Comparison of ENCODE assay signal across 26 cellular contexts in the genomic region with DNA sequence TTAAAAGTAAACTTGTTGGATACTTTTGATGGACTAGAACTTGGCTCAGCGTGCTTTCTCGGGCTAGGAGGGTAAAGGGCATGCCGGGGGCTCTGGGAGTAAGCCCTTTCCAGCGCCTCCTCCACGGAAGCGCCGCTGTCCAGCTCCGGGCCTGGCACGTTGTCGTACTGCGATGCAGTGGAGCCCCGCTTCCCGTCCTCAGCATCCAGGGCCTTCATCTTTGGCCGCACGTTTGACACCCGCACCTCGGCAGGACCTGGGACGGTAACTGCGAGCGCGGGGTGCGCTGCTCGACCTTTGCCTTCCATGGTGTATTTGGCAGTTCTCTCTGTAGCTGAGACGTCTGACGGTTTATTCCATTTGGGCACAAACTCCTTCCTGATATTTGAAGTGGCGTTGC.
A peak's percentile ranks its signal among the peaks of the same experiment; 100 is the strongest.
DNase-seq lines count a peak whose midpoint lies in the region; ATAC-seq, FAIRE-seq and TF ChIP-seq lines count a peak whose summit lies in the region.
"Had no signal": no experiment of that assay in that cellular context is flagged by ENCODE, and none has a peak within 500 bp of the region (broad histone marks: within the 10 kb centered on the region; RNA-seq: fewer than 3 reads in every experiment).

No MANE protein-coding gene starts in this region.

- no peak overlapping the region for H2BK120ac ChIP-seq in H1 (replicated peaks; ENCODE audit: low read depth, low read length)

- H4K8ac ChIP-seq in H1 (ENCODE audit: extremely low read depth, insufficient read depth, low read length): peak overlapping the region; percentile 35; the same call in 1 of the 2 replicates

- H3K27ac Mint-ChIP-seq in Caco-2 (ENCODE audit: unreplicated experiment): no peak overlapping the region
- H3K27ac Mint-ChIP-seq: CD4-positive, alpha-beta T cell; CD8-positive, alpha-beta memory T cell; HFFc6 had no signal

- H4K5ac ChIP-seq in H1 (ENCODE audit: insufficient read length, low read depth, low read length): no peak overlapping the region

- H3K9me3 ChIP-seq in left ventricle myocardium inferior (replicated peaks): no peaks in the 10 kb centered on the region
- H3K9me3 ChIP-seq in Caco-2: no peaks in the 10 kb centered on the region
- H3K9me3 ChIP-seq in H1 (ENCODE audit: insufficient read depth in 2 of 2, low read depth in 1 of 2, low read length in 1 of 2): no peaks in the 10 kb centered on the region
- H3K9me3 ChIP-seq in HepG2 (ENCODE audit: low read length): no peaks in the 10 kb centered on the region
- H3K9me3 ChIP-seq: A549; BE2C; BLaER1 treated with 17β-estradiol and CSF1 and Interleukin-3, amounts not matched to agents 10 nM and 100 nM; HAP-1 had no signal

- H3K4ac ChIP-seq in H1 (replicated peaks; ENCODE audit: insufficient read length, low read depth, low read length): no peak overlapping the region

- H3K9me3 Mint-ChIP-seq in Caco-2 (ENCODE audit: unreplicated experiment): no peaks in the 10 kb centered on the region
- H3K9me3 Mint-ChIP-seq: CD14-positive monocyte; CD4-positive, alpha-beta T cell; CD8-positive, alpha-beta memory T cell; GM23338; HFFc6 had no signal

- peak; percentile 15 for ATAC-seq in Right ventricle myocardium superior (ENCODE audit: poor library complexity)
- ATAC-seq in HepG2: no peak
- ATAC-seq in HG03025 (IDR thresholded peaks at IDR 0.05; ENCODE audit: low FRiP score, unreplicated experiment): no peak
- ATAC-seq: A549, GM23338 had no signal

- CTCF ChIA-PET in Caco-2 (lab: Charles Lee) (no interaction called here), H1 (lab: Charles Lee; ENCODE audit: partially characterized antibody) (interaction anchor here (0.6 to 1.2 kb wide), 6 partner anchors 8 to 286 kb away, joined by 3 to 5 read pairs (median 3); no protein-coding TSS in a partner anchor), HepG2 (lab: Yijun Ruan, JAX; ENCODE audit: low intra/inter-chr PET ratio, low total read pairs) (no interaction called here)

- TF ChIP-seq POLR2A in H1 (IDR thresholded peaks at IDR 0.05; ENCODE audit: control extremely low read depth in 1 of 2, low read depth in 2 of 2, low read length in 2 of 2) (no peak), HepG2 (IDR thresholded peaks at IDR 0.05; ENCODE audit: insufficient read depth in 1 of 2, low read depth in 2 of 2, low read length in 2 of 2) (no peak)

- H3K79me2 ChIP-seq in H1 (ENCODE audit: control insufficient read depth in 1 of 2, insufficient read depth in 2 of 2, low read length in 2 of 2): peaks cover 0 to 8% of the 10 kb centered on the region in 2 experiments; a peak in 2 of 4 replicates
- H3K79me2 ChIP-seq in HepG2 (ENCODE audit: insufficient read depth, low read length): no peaks in the 10 kb centered on the region

- no peak for TF ChIP-seq EP300 in H1 (IDR thresholded peaks at IDR 0.05; ENCODE audit: borderline replicate concordance in 1 of 2, low read depth in 2 of 2, low read length in 2 of 2)
- TF ChIP-seq EP300 in HepG2 (IDR thresholded peaks at IDR 0.05; ENCODE audit: low read depth in 2 of 2, low read length in 2 of 2): no peak
- no peak for TF ChIP-seq EP300 in HepG2 (CRISPR knock-in tag; IDR thresholded peaks at IDR 0.05; ENCODE audit: borderline replicate concordance)

- no peak overlapping the region for H3K56ac ChIP-seq in H1 (replicated peaks; ENCODE audit: insufficient read length, low read depth, low read length)

- no peak overlapping the region for H3K4me3 Mint-ChIP-seq in Caco-2 (ENCODE audit: unreplicated experiment)
- H3K4me3 Mint-ChIP-seq: CD14-positive monocyte; CD4-positive, alpha-beta T cell; CD8-positive, alpha-beta memory T cell; GM23338; HFFc6 had no signal

- TF ChIP-seq RAD21 in H1 (IDR thresholded peaks at IDR 0.05 in 1 of 2, conservative IDR thresholded peaks at IDR 0.05 in 1 of 2; ENCODE audit: low read depth in 2 of 2, low read length in 2 of 2) (no peak), HepG2 (CRISPR knock-in tag; IDR thresholded peaks at IDR 0.05) (no peak)

- no peak overlapping the region for H3K4me3 ChIP-seq in left ventricle myocardium inferior
- H3K4me3 ChIP-seq in Caco-2 (ENCODE audit: low read depth, low read length): no peak overlapping the region
- H3K4me3 ChIP-seq in H1 (ENCODE audit: extremely low read depth in 1 of 4, insufficient read depth in 2 of 4, low read depth in 3 of 4, low read length in 4 of 4): no peak overlapping the region
- H3K4me3 ChIP-seq in HepG2 (replicated peaks in 1 of 3; ENCODE audit: insufficient read depth in 1 of 3, low read depth in 2 of 3, low read length in 3 of 3): no peak overlapping the region
- H3K4me3 ChIP-seq: A549; BLaER1 treated with 17β-estradiol and CSF1 and Interleukin-3, amounts not matched to agents 10 nM and 100 nM; GM23338; HAP-1 had no signal

- peaks cover under 1% of the 10 kb centered on the region; the same call in 1 of the 2 replicates for H3K79me1 ChIP-seq in H1 (ENCODE audit: low read depth, low read length)

- H3K27ac ChIP-seq in left ventricle myocardium inferior (replicated peaks): no peak overlapping the region
- no peak overlapping the region for H3K27ac ChIP-seq in H1 (ENCODE audit: low read depth, low read length)
- H3K27ac ChIP-seq in HepG2 (ENCODE audit: extremely low read length, insufficient read depth, low read length): no peak overlapping the region
- H3K27ac ChIP-seq: A549; BLaER1 treated with 17β-estradiol and CSF1 and Interleukin-3, amounts not matched to agents 10 nM and 100 nM had no signal

- no peaks in the 10 kb centered on the region for H3K4me1 Mint-ChIP-seq in Caco-2 (ENCODE audit: low read depth, unreplicated experiment)
- H3K4me1 Mint-ChIP-seq: CD14-positive monocyte; CD8-positive, alpha-beta memory T cell had no signal

- POLR2A ChIA-PET in Caco-2 (lab: Charles Lee): no interaction called here
- POLR2A ChIA-PET in H1 (lab: Charles Lee; ENCODE audit: partially characterized antibody): no interaction called here
- POLR2A ChIA-PET in HepG2 (lab: Yijun Ruan, JAX): no interaction called here

- H4K20me1 ChIP-seq in H1 (replicated peaks in 1 of 2; ENCODE audit: control insufficient read depth in 1 of 2, insufficient read depth in 2 of 2, low read length in 2 of 2) (no peaks in the 10 kb centered on the region), HepG2 (ENCODE audit: insufficient read depth, low read length) (no peaks in the 10 kb centered on the region)
- H4K20me1 ChIP-seq: BLaER1 treated with 17β-estradiol and CSF1 and Interleukin-3, amounts not matched to agents 10 nM and 100 nM had no signal

- no peak overlapping the region for H2BK20ac ChIP-seq in H1 (ENCODE audit: low read length)

- H3K36me3 ChIP-seq in left ventricle myocardium inferior (peaks cover 20% of the 10 kb centered on the region), Caco-2 (ENCODE audit: control insufficient read depth, insufficient read depth, low read length) (no peaks in the 10 kb centered on the region; the same call in 1 of the 2 replicates), H1 (ENCODE audit: control insufficient read depth in 2 of 4, insufficient read depth in 4 of 4, low read length in 3 of 4) (peaks cover 10 to 19% (median 13%) of the 10 kb centered on the region in 4 experiments; a peak in 7 of 8 replicates), HepG2 (replicated peaks in 1 of 2; ENCODE audit: control insufficient read depth in 1 of 2, insufficient read depth in 2 of 2, low read length in 2 of 2) (peaks cover 13 to 60% of the 10 kb centered on the region in 2 experiments)
- H3K36me3 ChIP-seq: BE2C had no signal

- H3K9ac ChIP-seq in H1 (replicated peaks in 1 of 4; ENCODE audit: extremely low read depth in 1 of 4, low read depth in 3 of 4, low read length in 3 of 4) (no peak overlapping the region), HepG2 (ENCODE audit: insufficient read depth, low read depth, low read length) (no peak overlapping the region)
- H3K9ac ChIP-seq: BLaER1 treated with 17β-estradiol and CSF1 and Interleukin-3, amounts not matched to agents 10 nM and 100 nM had no signal

- H3K23me2 ChIP-seq in H1 (ENCODE audit: low read depth, low read length): no peaks in the 10 kb centered on the region

- H2AFZ ChIP-seq in H1 (ENCODE audit: low read length) (no peak overlapping the region), HepG2 (ENCODE audit: low read length) (no peak overlapping the region)
- H2AFZ ChIP-seq: GM23338 had no signal

- H3K23ac ChIP-seq in H1 (ENCODE audit: insufficient read length): no peak overlapping the region

- H3K4me1 ChIP-seq in left ventricle myocardium inferior (no peaks in the 10 kb centered on the region), Caco-2 (no peaks in the 10 kb centered on the region), H1 (replicated peaks in 1 of 4; ENCODE audit: control insufficient read depth in 3 of 4, insufficient read depth in 4 of 4, low read length in 3 of 4) (peaks cover 0 to 1% (median 0%) of the 10 kb centered on the region in 4 experiments; a peak in 2 of 7 replicates), HepG2 (ENCODE audit: insufficient read depth, low read length) (no peaks in the 10 kb centered on the region)
- H3K4me1 ChIP-seq: A549; BE2C; BLaER1 treated with 17β-estradiol and CSF1 and Interleukin-3, amounts not matched to agents 10 nM and 100 nM; HAP-1 had no signal

- no peak overlapping the region for H4K91ac ChIP-seq in H1 (replicated peaks; ENCODE audit: insufficient read length, low read length)

- 95% methylated on average over 26 of the region's 26 CpGs; no CpG with 5 or more reads in 1 of the 2 experiments for WGBS in H1 (ENCODE audit: extremely low coverage in 1 of 2, insufficient coverage in 1 of 2, insufficient read length in 1 of 2, insufficient replicate concordance in 2 of 2, low coverage in 1 of 2, low lambda C conversion rate in 2 of 2, missing lambda C conversion rate in 1 of 2), 2 experiments
- WGBS in HepG2 (ENCODE audit: low lambda C conversion rate): 98% methylated on average over 23 of the region's 26 CpGs

- H3K14ac ChIP-seq in H1 (ENCODE audit: insufficient read length): no peak overlapping the region

- no peaks in the 10 kb centered on the region for H3K27me3 ChIP-seq in left ventricle myocardium inferior (ENCODE audit: low read depth)
- H3K27me3 ChIP-seq in Caco-2 (replicated peaks; ENCODE audit: control insufficient read depth, insufficient read depth, low read length): no peaks in the 10 kb centered on the region
- H3K27me3 ChIP-seq in H1 (replicated peaks in 1 of 4; ENCODE audit: control insufficient read depth in 3 of 4, extremely low read depth in 1 of 4, insufficient read depth in 3 of 4, low read length in 3 of 4): no peaks in the 10 kb centered on the region
- no peaks in the 10 kb centered on the region for H3K27me3 ChIP-seq in HepG2 (ENCODE audit: control insufficient read depth in 1 of 2, insufficient read depth in 2 of 2, low read length in 2 of 2)
- H3K27me3 ChIP-seq: BE2C; BLaER1 treated with 17β-estradiol and CSF1 and Interleukin-3, amounts not matched to agents 10 nM and 100 nM had no signal

- no peak overlapping the region for H2BK5ac ChIP-seq in H1 (ENCODE audit: low read depth, low read length)

- H2BK15ac ChIP-seq in H1 (ENCODE audit: low read length): no peak overlapping the region

- intact Hi-C loops in Right ventricle myocardium superior (cut with DNase I) (no loop called here), left ventricle myocardium inferior (cut with micrococcal nuclease) (no loop called here), Caco-2 (cut with micrococcal nuclease; ENCODE audit: unreplicated experiment) (no loop called here), HepG2 (cut with micrococcal nuclease; ENCODE audit: unreplicated experiment) (no loop called here)

- TF ChIP-seq CTCF in left ventricle myocardium inferior (IDR thresholded peaks at IDR 0.05; ENCODE audit: borderline replicate concordance): no peak
- no peak for TF ChIP-seq CTCF in Caco-2 (IDR thresholded peaks at IDR 0.05; ENCODE audit: insufficient read depth in 1 of 2, low read depth in 1 of 2, low read length in 1 of 2, severe bottlenecking in 1 of 2, unreplicated experiment in 1 of 2)
- TF ChIP-seq CTCF in H1 (IDR thresholded peaks at IDR 0.05; ENCODE audit: control extremely low read depth in 1 of 3, insufficient read depth in 1 of 3, low read depth in 1 of 3, low read length in 3 of 3): no peak
- no peak for TF ChIP-seq CTCF in HepG2 (CRISPR knock-in tag; IDR thresholded peaks at IDR 0.05)

- H2BK12ac ChIP-seq in H1 (ENCODE audit: low read depth, low read length): no peak overlapping the region

- peaks cover 23% of the 10 kb centered on the region for H3K36me3 Mint-ChIP-seq in Caco-2 (ENCODE audit: insufficient read depth, unreplicated experiment)

- no peak overlapping the region for H3K4me2 ChIP-seq in H1 (ENCODE audit: insufficient read depth in 1 of 2, low read depth in 2 of 2, low read length in 2 of 2)
- no peak overlapping the region for H3K4me2 ChIP-seq in HepG2 (ENCODE audit: low read depth, low read length)
- H3K4me2 ChIP-seq: A549; BLaER1 treated with 17β-estradiol and CSF1 and Interleukin-3, amounts not matched to agents 10 nM and 100 nM; GM23338 had no signal

- TSS peak; percentile 18 for BruUV-seq in Caco-2 (replicated peaks; lab: Mats Ljungman, UMichigan)
- BruUV-seq in HepG2 (replicated peaks; lab: Mats Ljungman, UMichigan): no TSS peak

- H3K18ac ChIP-seq in H1 (ENCODE audit: extremely low read depth, low read length): no peak overlapping the region

- no peak for FAIRE-seq in H1 (lab: Jason Lieb, UNC)
- FAIRE-seq in HepG2 (lab: Jason Lieb, UNC): no peak
- FAIRE-seq: A549, GM12891, GM18507, H54 had no signal

- DNase-seq in Right ventricle myocardium superior: no peak
- no peak for DNase-seq in left ventricle myocardium inferior
- DNase-seq in Caco-2: no peak
- no peak for DNase-seq in H1 (ENCODE audit: low read depth in 1 of 2, low spot score in 2 of 2)
- DNase-seq in HepG2 (ENCODE audit: low spot score): no peak
- DNase-seq in NCI-H187 (lab: John Stamatoyannopoulos, UW): no peak
- DNase-seq: 8988T; ACHN; AML-193; BE2C; Calu3; CD4-positive, alpha-beta T cell; CD8-positive, alpha-beta memory T cell; DMS53; DMS79 treated with DMSO at 0.1 percent for 48 hours; GF-D8; HFFc6 had no signal

- in situ Hi-C loops in HepG2 (cut with HindIII; ENCODE audit: extremely low pct_ligation_motif_present, low pct_unique_long_range_greater_than_20kb): no loop called here

- H3K27me3 Mint-ChIP-seq in Caco-2 (ENCODE audit: insufficient read depth, unreplicated experiment): no peaks in the 10 kb centered on the region
- H3K27me3 Mint-ChIP-seq: CD4-positive, alpha-beta T cell; CD8-positive, alpha-beta memory T cell had no signal

- H2AK5ac ChIP-seq in H1 (ENCODE audit: low read depth, low read length): no peak overlapping the region
